8 cellular contexts compared by ENCODE assay signal in the genomic region with DNA sequence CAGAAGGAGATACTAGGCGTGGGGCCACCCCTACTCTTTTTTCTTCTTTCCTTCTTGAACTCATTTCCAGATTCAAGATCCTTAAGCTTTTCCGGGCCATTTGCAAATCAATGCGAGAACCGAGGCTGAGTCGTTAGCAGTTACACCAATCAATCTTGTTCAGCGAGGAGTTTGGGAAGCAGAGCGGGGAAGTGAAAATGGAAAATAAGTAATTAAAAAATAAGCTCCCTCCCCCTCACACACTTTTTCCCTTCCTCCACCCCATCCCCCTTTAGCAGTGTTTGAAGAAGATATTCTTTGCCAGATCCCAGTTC. TPM values are rescaled to one million over a fixed set of nuclear protein-coding genes. Genes with fewer than 3 reads are reported as not detected.
DNase-seq lines count a peak whose midpoint lies in the region; ATAC-seq and TF ChIP-seq lines count a peak whose summit lies in the region.

No MANE protein-coding gene starts in this region.

- DNase-seq in HFFc6 (peak; percentile 25), MCF 10A (ENCODE audit: unreplicated experiment) (peak; percentile 57), mesenchymal stem cell (no peak), DMS 273 (lab: John Stamatoyannopoulos, UW; ENCODE audit: unreplicated experiment) (no peak)

- peak overlapping the region; percentile 85 for H2AFZ ChIP-seq in mesenchymal stem cell (ENCODE audit: low read depth, low read length)

- peak overlapping the region; percentile 39 for H2BK120ac ChIP-seq in mesenchymal stem cell (ENCODE audit: low read depth, low read length)

- H3K27ac ChIP-seq in 22Rv1, result peak overlapping the region; percentile 97
- H3K27ac ChIP-seq in mesenchymal stem cell (ENCODE audit: low read length, poor library complexity, severe bottlenecking), result peak overlapping the region; percentile 100

- H3K27me3 Mint-ChIP-seq in HFFc6 (ENCODE audit: insufficient read depth), result peaks cover 2% of the 10 kb centered on the region; the same call in 1 of the 2 replicates
- no peaks in the 10 kb centered on the region for H3K27me3 Mint-ChIP-seq in MCF 10A (ENCODE audit: insufficient read depth, unreplicated experiment)

- no TSS peak for BruUV-seq in MCF 10A (replicated peaks; lab: Mats Ljungman, UMichigan)

- peaks cover 29% of the 10 kb centered on the region for H3K4me1 Mint-ChIP-seq in HFFc6 (ENCODE audit: low read depth)
- H3K4me1 Mint-ChIP-seq in MCF 10A (ENCODE audit: insufficient read depth, unreplicated experiment), result peaks cover 13% of the 10 kb centered on the region

- H3K4me1 ChIP-seq in mesenchymal stem cell (ENCODE audit: control insufficient read depth, insufficient read depth, low read depth, low read length), result peaks cover 2% of the 10 kb centered on the region

- H4K8ac ChIP-seq in mesenchymal stem cell (ENCODE audit: low read length), result peak overlapping the region; percentile 82

- H3K18ac ChIP-seq in mesenchymal stem cell (ENCODE audit: low read depth in 1 of 2, low read length in 2 of 2), result peak overlapping the region; percentile 7 to 71

- CTCF ChIA-PET in MCF 10A (lab: Yijun Ruan, JAX), result interaction anchor here (0.7 to 2.1 kb wide), 11 partner anchors 12 to 976 kb away, joined by 3 to 9 read pairs (median 3); no protein-coding TSS in a partner anchor

- H3K36me3 Mint-ChIP-seq in HFFc6 (ENCODE audit: low read depth), result peaks cover 5% of the 10 kb centered on the region; the same call in 1 of the 2 replicates
- H3K36me3 Mint-ChIP-seq in MCF 10A (ENCODE audit: insufficient read depth, unreplicated experiment), result no peaks in the 10 kb centered on the region

- H2BK12ac ChIP-seq in mesenchymal stem cell (ENCODE audit: low read length in 2 of 2), result peak overlapping the region; percentile 2 to 37

- H3K27ac Mint-ChIP-seq in HFFc6, result no peak overlapping the region
- no peak overlapping the region for H3K27ac Mint-ChIP-seq in MCF 10A (ENCODE audit: low read depth, unreplicated experiment)

- no peak overlapping the region for H3K23ac ChIP-seq in mesenchymal stem cell (ENCODE audit: low read length in 2 of 2)

- 0% methylated on average over 1 of the region's 7 CpGs for WGBS in mesenchymal stem cell

- POLR2A ChIA-PET in MCF 10A (lab: Yijun Ruan, JAX), result interaction anchor here (0.6 to 2.0 kb wide), 15 partner anchors 8 to 1203 kb away, joined by 3 to 11 read pairs (median 3); partner anchors contain the start of gene ZRANB2

- H2BK5ac ChIP-seq in mesenchymal stem cell (ENCODE audit: low read depth, low read length, poor library complexity, severe bottlenecking), result peak overlapping the region; percentile 100

- peak overlapping the region; percentile 99 for H3K9ac ChIP-seq in mesenchymal stem cell (ENCODE audit: low read length)

- no peaks in the 10 kb centered on the region for H3K9me3 Mint-ChIP-seq in HFFc6
- H3K9me3 Mint-ChIP-seq in MCF 10A (ENCODE audit: unreplicated experiment), result no peaks in the 10 kb centered on the region

- peak overlapping the region in 1 of 2 experiments; percentile 44 for H3K14ac ChIP-seq in mesenchymal stem cell (ENCODE audit: low read length in 2 of 2)

- H3K27me3 ChIP-seq in mesenchymal stem cell (ENCODE audit: control insufficient read depth in 1 of 2, insufficient read depth in 1 of 2, low read length in 2 of 2), result no peaks in the 10 kb centered on the region

- TF ChIP-seq CTCF in 22Rv1 (IDR thresholded peaks at IDR 0.05) (no peak), HFFc6 (IDR thresholded peaks at IDR 0.05) (no peak), MCF 10A (IDR thresholded peaks at IDR 0.05; ENCODE audit: unreplicated experiment) (no peak)

- intact Hi-C loops in MCF 10A (cut with micrococcal nuclease), result loop anchor here (1.0 to 10.0 kb wide), 7 partner anchors 73 to 816 kb away; no protein-coding TSS in a partner anchor

- H3K4me2 ChIP-seq in mesenchymal stem cell (ENCODE audit: low read length, poor library complexity, severe bottlenecking), result peak overlapping the region; percentile 84

- ATAC-seq in HG03442 (IDR thresholded peaks at IDR 0.05; ENCODE audit: unreplicated experiment) (no peak), HG03095 (IDR thresholded peaks at IDR 0.05; ENCODE audit: unreplicated experiment) (no peak), GM21526 (IDR thresholded peaks at IDR 0.05; ENCODE audit: low FRiP score, unreplicated experiment) (no peak)

- H3K4me3 Mint-ChIP-seq in HFFc6, result no peak overlapping the region
- no peak overlapping the region for H3K4me3 Mint-ChIP-seq in MCF 10A (ENCODE audit: unreplicated experiment)

- no peak overlapping the region for H3K4ac ChIP-seq in mesenchymal stem cell (ENCODE audit: low read depth in 1 of 2, low read length in 2 of 2)

- H2BK15ac ChIP-seq in mesenchymal stem cell (ENCODE audit: low read depth, poor library complexity, severe bottlenecking), result peak overlapping the region; percentile 0

- H3K36me3 ChIP-seq in mesenchymal stem cell (ENCODE audit: control insufficient read depth in 1 of 2, insufficient read depth in 2 of 2, low read depth in 1 of 2, low read length in 2 of 2), result no peaks in the 10 kb centered on the region

- H3K79me1 ChIP-seq in mesenchymal stem cell (replicated peaks; ENCODE audit: low read length, poor library complexity, severe bottlenecking), result no peaks in the 10 kb centered on the region

- peak overlapping the region; percentile 71 to 97 for H3K4me3 ChIP-seq in mesenchymal stem cell (ENCODE audit: insufficient read depth in 1 of 2, low read depth in 1 of 2, low read length in 2 of 2)

- H3K9me3 ChIP-seq in mesenchymal stem cell (ENCODE audit: control insufficient read depth, low read length), result no peaks in the 10 kb centered on the region

- peak overlapping the region; percentile 84 for H2AK5ac ChIP-seq in mesenchymal stem cell (ENCODE audit: low read length, severe bottlenecking)

- no peak overlapping the region for H4K91ac ChIP-seq in mesenchymal stem cell (ENCODE audit: low read length)

RNA-seq across cellular contexts. Expression of gene NEGR1, which starts 1.7 kb away (rescaled TPM):
- total RNA-seq in HFFc6 (2021; fragmentation: NEBNext Ultra II Directional; extraction: Animal tissue kit (Norgen Biotek cat#: 25700)), result 10 to 100 TPM; 52.8 to 67.6 (median 64.6) TPM
- total RNA-seq in MCF 10A (2022), result 3.5 and 4.1 TPM in 2 replicates
- polyA plus RNA-seq in mesenchymal stem cell (2013, experiment 1 of 2), result 1.4 TPM
- 1.2 TPM for polyA plus RNA-seq in mesenchymal stem cell (2013, experiment 2 of 2)

Comparison
In these comparisons a context has a peak if more than half of its experiments do, and no peak if none do; other contexts are left out.
1. DNase-seq: peak in HFFc6 (single experiment) and MCF 10A (single experiment); none in mesenchymal stem cell (single experiment) and DMS 273 (single experiment).
2. RNA of gene NEGR1, which starts 1.7 kb away (total RNA-seq): 52.8 to 67.6 TPM in HFFc6; 3.5 to 4.1 TPM in MCF 10A; every median in the first group is over 10 times any median in the second.